Comparison of ENCODE assay signal across 10 cellular contexts in the genomic region with DNA sequence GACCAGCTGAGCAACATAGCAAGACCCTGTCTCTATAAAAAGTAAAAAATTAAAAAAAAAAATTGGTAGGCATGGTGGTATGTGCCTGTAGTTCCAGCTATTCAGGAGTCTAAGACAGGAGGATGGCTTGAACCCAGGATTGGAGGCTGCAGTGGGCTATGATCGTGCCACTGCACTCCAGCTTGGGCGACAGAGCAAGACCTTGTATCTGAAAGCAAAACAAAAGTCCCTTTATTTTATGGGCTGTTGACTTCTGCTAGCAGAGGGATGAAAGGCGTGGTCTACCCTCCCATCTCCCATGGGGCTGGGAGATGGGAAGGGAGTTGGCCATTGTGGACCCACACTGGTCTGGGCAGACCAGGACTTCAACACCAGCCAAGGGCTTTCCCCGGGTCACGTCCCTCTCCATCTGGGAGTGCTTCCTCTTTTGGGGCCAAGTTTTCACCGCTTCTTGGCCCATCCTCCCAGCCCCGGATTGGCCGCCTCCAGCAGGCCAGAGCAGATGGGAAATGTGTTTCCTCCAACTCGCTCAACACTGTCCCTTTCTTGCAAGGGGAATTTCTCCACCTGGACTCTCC. TPM values are rescaled to one million over a fixed set of nuclear protein-coding genes. Genes with fewer than 3 reads are reported as not detected.
DNase-seq lines count a peak whose midpoint lies in the region; ATAC-seq and TF ChIP-seq lines count a peak whose summit lies in the region.
"Had no signal": no experiment of that assay in that cellular context is flagged by ENCODE, and none has a peak within 500 bp of the region (broad histone marks: within the 10 kb centered on the region; RNA-seq: fewer than 3 reads in every experiment).

No MANE protein-coding gene starts in this region.

- H3K27me3 ChIP-seq in endodermal cell (ENCODE audit: control insufficient read depth, insufficient read depth, low read length, poor library complexity, severe bottlenecking), result peaks cover 21% of the 10 kb centered on the region

- TF ChIP-seq CTCF in GM12875 (IDR thresholded peaks at IDR 0.05; ENCODE audit: borderline replicate concordance, insufficient read depth, low read depth, low read length) (no peak), endodermal cell (conservative IDR thresholded peaks at IDR 0.05) (no peak)

- ATAC-seq in HG02981 (IDR thresholded peaks at IDR 0.05; ENCODE audit: unreplicated experiment), result no peak
- ATAC-seq: Panc1 had no signal

- peaks cover 2% of the 10 kb centered on the region for H3K9me3 Mint-ChIP-seq in endodermal cell

- no peaks in the 10 kb centered on the region for H3K36me3 ChIP-seq in endodermal cell (ENCODE audit: control insufficient read depth, insufficient read depth, low read length)

- DNase-seq in MV-4-11 (lab: John Stamatoyannopoulos, UW) (peak; percentile 95), endodermal cell (peak; percentile 71), posterior cingulate gyrus (peak; percentile 35 to 95 (median 57)), AG08396 (ENCODE audit: low spot score) (no peak), GM03348 (ENCODE audit: low spot score) (no peak), COLO668 (lab: John Stamatoyannopoulos, UW; ENCODE audit: unreplicated experiment) (no peak)

- no peaks in the 10 kb centered on the region for H3K4me1 ChIP-seq in endodermal cell (ENCODE audit: control insufficient read depth, insufficient read depth, low read length)

- peaks cover 8% of the 10 kb centered on the region for H3K4me1 Mint-ChIP-seq in endodermal cell

- no peaks in the 10 kb centered on the region for H3K36me3 Mint-ChIP-seq in endodermal cell (ENCODE audit: low read depth)

- H3K4me3 Mint-ChIP-seq in endodermal cell, result no peak overlapping the region

- intact Hi-C loops in posterior cingulate gyrus (cut with DNase I), result loop anchor here (5.0 kb wide), 1 partner anchor 209 kb away; the partner anchor contains the start of genes GPR108 and TRIP10

- no peak overlapping the region for H3K27ac Mint-ChIP-seq in endodermal cell

- H3K4me3 ChIP-seq in GM12875 (ENCODE audit: low read depth, low read length) (peak overlapping the region; percentile 33), endodermal cell (ENCODE audit: low read length) (no peak overlapping the region)

- 52 to 73% methylated on average over 7 to 9 of the region's 9 CpGs for WGBS in endodermal cell (ENCODE audit: insufficient coverage in 1 of 2, insufficient read length in 1 of 2), 2 experiments

- H3K9ac ChIP-seq in endodermal cell (ENCODE audit: extremely low read depth, low read length, poor library complexity, severe bottlenecking), result no peak overlapping the region

- peaks cover 25% of the 10 kb centered on the region for H3K9me3 ChIP-seq in endodermal cell (ENCODE audit: control insufficient read depth, low read length)

- peaks cover 42% of the 10 kb centered on the region for H3K27me3 Mint-ChIP-seq in endodermal cell (ENCODE audit: insufficient read depth)

- H3K27ac ChIP-seq in endodermal cell (ENCODE audit: low read depth, low read length), result no peak overlapping the region

RNA-seq across cellular contexts. Expression of gene TNFSF9, which starts 2.2 kb away (rescaled TPM):
- total RNA-seq in endodermal cell, result 1 to 10 TPM in 1 of 2 donors, under 1 TPM in 1; 0.68 to 3.9 TPM
- 1.3 TPM for polyA plus RNA-seq in endodermal cell (2013, experiment 1 of 2)
- 2.2 TPM for polyA plus RNA-seq in endodermal cell (2013, experiment 2 of 2)

RNA-seq across cellular contexts. Expression of gene TUBB4A, which starts 26.5 kb away (rescaled TPM):
- total RNA-seq in endodermal cell, result 1 to 10 TPM; 5.2 to 7.5 TPM
- 14.0 TPM for polyA plus RNA-seq in endodermal cell (2013, experiment 1 of 2)
- polyA plus RNA-seq in endodermal cell (2013, experiment 2 of 2), result 9.9 TPM

RNA-seq across cellular contexts. Expression of gene DENND1C, which starts 47.0 kb away (rescaled TPM):
- 1 to 10 TPM; 1.7 to 2.1 TPM for total RNA-seq in endodermal cell
- polyA plus RNA-seq in endodermal cell (2013, experiment 1 of 2), result 0.75 TPM
- 0.79 TPM for polyA plus RNA-seq in endodermal cell (2013, experiment 2 of 2)
- total RNA-seq: pulmonary artery endothelial cell had no signal

Comparison
In these comparisons a context has a peak if more than half of its experiments do, and no peak if none do; other contexts are left out.
1. DNase-seq: peak in MV-4-11 (single experiment), endodermal cell (single experiment) and posterior cingulate gyrus (10 of 10); none in AG08396 (single experiment), GM03348 (single experiment) and COLO668 (single experiment).